9 cellular contexts compared by ENCODE assay signal in genomic region chr12:26830783-26831601, GRCh38. TPM values are rescaled to one million over a fixed set of nuclear protein-coding genes. Genes with fewer than 3 reads are reported as not detected.
DNase-seq lines count a peak whose midpoint lies in the region; ATAC-seq, FAIRE-seq and TF ChIP-seq lines count a peak whose summit lies in the region.
"Had no signal": no experiment of that assay in that cellular context is flagged by ENCODE, and none has a peak within 500 bp of the region (broad histone marks: within the 10 kb centered on the region; RNA-seq: fewer than 3 reads in every experiment).

No MANE protein-coding gene starts in this region.

- ATAC-seq in heart left ventricle (no peak), Right ventricle myocardium inferior (no peak), thoracic aorta (ENCODE audit: insufficient number of reproducible peaks, low FRiP score, low read depth) (no peak)

- no peaks in the 10 kb centered on the region for H4K20me1 ChIP-seq in GM23248 (ENCODE audit: insufficient read depth)

- H3K27ac Mint-ChIP-seq in activated T-helper 1 cell treated with anti-CD3 and anti-CD28 coated beads, Interleukin-12 subunit alpha, Interleukin-12 subunit beta, Interleukin-2, Interleukin-4 antibody, amounts not matched to agents 30 ng/mL and 10 ng/mL and 1 ng/mL, durations not matched to agents 14 hours and 24 hours and 36 hours = peak overlapping the region; percentile 40

- WGBS in heart left ventricle, 4 donors = 70 to 92% (median 84%) methylated on average over 14 of the region's 14 CpGs
- 87 to 88% methylated on average over 14 of the region's 14 CpGs for WGBS in GM23248 (ENCODE audit: low coverage in 1 of 2, low lambda C conversion rate in 2 of 2, missing lambda C conversion rate in 2 of 2), 2 experiments

- intact Hi-C loops in heart left ventricle (cut with DNase I) (loop anchor here in 7 of 10 donors (5.0 to 10.0 kb wide), 7 partner anchors 54 to 726 kb away; no protein-coding TSS in a partner anchor), Right ventricle myocardium inferior (cut with DNase I) (loop anchor here (10.0 kb wide), 2 partner anchors 106 to 716 kb away; no protein-coding TSS in a partner anchor)
- intact Hi-C loops in activated T-helper 1 cell treated with anti-CD3 and anti-CD28 coated beads, Interleukin-12 subunit alpha, Interleukin-12 subunit beta, Interleukin-2, Interleukin-4 antibody, amounts not matched to agents 30 ng/mL and 10 ng/mL and 1 ng/mL, durations not matched to agents 14 hours and 24 hours and 36 hours (cut with micrococcal nuclease) = loop anchor here (5.0 to 10.0 kb wide), 5 partner anchors 129 to 881 kb away; partner anchors contain the start of genes BMAL2, MRPS35 and STK38L

- in situ Hi-C loops in GM23248 (cut with MboI) = no loop called here

- H3K27me3 Mint-ChIP-seq in activated T-helper 1 cell treated with anti-CD3 and anti-CD28 coated beads, Interleukin-12 subunit alpha, Interleukin-12 subunit beta, Interleukin-2, Interleukin-4 antibody, amounts not matched to agents 30 ng/mL and 10 ng/mL and 1 ng/mL, durations not matched to agents 14 hours and 24 hours and 36 hours (ENCODE audit: insufficient read depth) = peaks cover 5% of the 10 kb centered on the region

- no peak for FAIRE-seq in HTR-8/SVneo (lab: Jason Lieb, UNC)

- H3K4me3 ChIP-seq in heart left ventricle (peak overlapping the region in 8 of 12 donors; percentile 1 to 98 (median 62)), thoracic aorta (peak overlapping the region; percentile 56), GM23248 (no peak overlapping the region)

- peaks cover 33% of the 10 kb centered on the region for H3K79me2 ChIP-seq in GM23248 (ENCODE audit: insufficient read depth)

- no peaks in the 10 kb centered on the region for H3K9me3 ChIP-seq in heart left ventricle
- H3K9me3 ChIP-seq in thoracic aorta = no peaks in the 10 kb centered on the region
- no peaks in the 10 kb centered on the region for H3K9me3 ChIP-seq in GM23248 (ENCODE audit: low read depth)

- H3K36me3 Mint-ChIP-seq in activated T-helper 1 cell treated with anti-CD3 and anti-CD28 coated beads, Interleukin-12 subunit alpha, Interleukin-12 subunit beta, Interleukin-2, Interleukin-4 antibody, amounts not matched to agents 30 ng/mL and 10 ng/mL and 1 ng/mL, durations not matched to agents 14 hours and 24 hours and 36 hours (ENCODE audit: low read depth) = peaks cover 13% of the 10 kb centered on the region

- peak overlapping the region; percentile 82 for H3K4me3 Mint-ChIP-seq in activated T-helper 1 cell treated with anti-CD3 and anti-CD28 coated beads, Interleukin-12 subunit alpha, Interleukin-12 subunit beta, Interleukin-2, Interleukin-4 antibody, amounts not matched to agents 30 ng/mL and 10 ng/mL and 1 ng/mL, durations not matched to agents 14 hours and 24 hours and 36 hours

- TF ChIP-seq POLR2A in heart left ventricle (IDR thresholded peaks at IDR 0.05) = no peak

- no peak overlapping the region for H3K4me2 ChIP-seq in GM23248 (ENCODE audit: unreplicated experiment)

- H3K27me3 ChIP-seq in heart left ventricle = no peaks in the 10 kb centered on the region
- no peaks in the 10 kb centered on the region for H3K27me3 ChIP-seq in thoracic aorta (replicated peaks; ENCODE audit: insufficient read depth)
- H3K27me3 ChIP-seq in GM23248 (replicated peaks; ENCODE audit: insufficient read depth) = no peaks in the 10 kb centered on the region

- H3F3A ChIP-seq in GM23248 (ENCODE audit: insufficient read depth) = no peaks in the 10 kb centered on the region

- no peaks in the 10 kb centered on the region for H3K9me2 ChIP-seq in GM23248 (ENCODE audit: insufficient read depth)

- H3K9me3 Mint-ChIP-seq in activated T-helper 1 cell treated with anti-CD3 and anti-CD28 coated beads, Interleukin-12 subunit alpha, Interleukin-12 subunit beta, Interleukin-2, Interleukin-4 antibody, amounts not matched to agents 30 ng/mL and 10 ng/mL and 1 ng/mL, durations not matched to agents 14 hours and 24 hours and 36 hours = no peaks in the 10 kb centered on the region

- H3K27ac ChIP-seq in heart left ventricle (peak overlapping the region in 1 of 12 donors; percentile 46), thoracic aorta (no peak overlapping the region), GM23248 (no peak overlapping the region)

- DNase-seq in heart left ventricle = no peak
- no peak for DNase-seq in Right ventricle myocardium inferior (ENCODE audit: missing footprints)
- DNase-seq in activated T-helper 1 cell treated with anti-CD3 and anti-CD28 coated beads, Interleukin-12 subunit alpha, Interleukin-12 subunit beta, Interleukin-2, Interleukin-4 antibody, amounts not matched to agents 30 ng/mL and 10 ng/mL and 1 ng/mL, durations not matched to agents 14 hours and 24 hours and 36 hours (ENCODE audit: low spot score) = no peak
- peak; percentile 14 for DNase-seq in iPS-NIHi7 (ENCODE audit: extremely low spot score)
- no peak for DNase-seq in thoracic aorta (ENCODE audit: low spot score)
- DNase-seq in SW 1271 (lab: John Stamatoyannopoulos, UW) = no peak
- DNase-seq in GM23248 = no peak
- no peak for DNase-seq in HTR-8/SVneo (ENCODE audit: insufficient read length, low spot score)
- DNase-seq: DMS153 had no signal

- H3K4me1 Mint-ChIP-seq in activated T-helper 1 cell treated with anti-CD3 and anti-CD28 coated beads, Interleukin-12 subunit alpha, Interleukin-12 subunit beta, Interleukin-2, Interleukin-4 antibody, amounts not matched to agents 30 ng/mL and 10 ng/mL and 1 ng/mL, durations not matched to agents 14 hours and 24 hours and 36 hours (ENCODE audit: low read depth) = peaks cover 55% of the 10 kb centered on the region

- H3K36me3 ChIP-seq in heart left ventricle (no peaks in the 10 kb centered on the region), thoracic aorta (no peaks in the 10 kb centered on the region), GM23248 (ENCODE audit: low read depth) (no peaks in the 10 kb centered on the region)

- peaks cover 0 to 55% (median 16%) of the 10 kb centered on the region in 12 donors for H3K4me1 ChIP-seq in heart left ventricle
- peaks cover 11 to 20% of the 10 kb centered on the region in 2 donors for H3K4me1 ChIP-seq in thoracic aorta (ENCODE audit: control insufficient read depth in 1 of 2, low read depth in 2 of 2)
- H3K4me1 ChIP-seq in GM23248 (ENCODE audit: insufficient read depth) = no peaks in the 10 kb centered on the region

- H3K9ac ChIP-seq in GM23248 = no peak overlapping the region

- no peak overlapping the region for H2AFZ ChIP-seq in GM23248

- TF ChIP-seq CTCF in heart left ventricle (IDR thresholded peaks at IDR 0.05) (no peak), thoracic aorta (IDR thresholded peaks at IDR 0.05) (no peak)

RNA-seq across cellular contexts. Expression of gene ITPR2, which starts 2.0 kb away (rescaled TPM):
- total RNA-seq in heart left ventricle = 10 to 100 TPM in 7 of 9 donors, 1 to 10 TPM in 2; 6.1 to 45.6 (median 14.1) TPM
- polyA plus RNA-seq in heart left ventricle = 1 to 10 TPM; 3.4 to 4.0 TPM
- 14.3 TPM for total RNA-seq in Right ventricle myocardium inferior
- total RNA-seq in activated T-helper 1 cell treated with anti-CD3 and anti-CD28 coated beads, Interleukin-12 subunit alpha, Interleukin-12 subunit beta, Interleukin-2, Interleukin-4 antibody, amounts not matched to agents 30 ng/mL and 10 ng/mL and 1 ng/mL, durations not matched to agents 14 hours and 24 hours and 36 hours = 33.0 and 34.2 TPM in 2 replicates
- 10 to 100 TPM; 28.3 to 86.3 TPM for total RNA-seq in thoracic aorta
- total RNA-seq in GM23248 (2014; rRNA removed; shearing (Covaris generic)) = 9.1 and 9.2 TPM in 2 replicates
- polyA plus RNA-seq in GM23248 (2016; fragmentation: Nextera tagmentation; extraction: Ambion mirVana) = 3.6 and 5.0 TPM in 2 replicates
